In the genomic region with DNA sequence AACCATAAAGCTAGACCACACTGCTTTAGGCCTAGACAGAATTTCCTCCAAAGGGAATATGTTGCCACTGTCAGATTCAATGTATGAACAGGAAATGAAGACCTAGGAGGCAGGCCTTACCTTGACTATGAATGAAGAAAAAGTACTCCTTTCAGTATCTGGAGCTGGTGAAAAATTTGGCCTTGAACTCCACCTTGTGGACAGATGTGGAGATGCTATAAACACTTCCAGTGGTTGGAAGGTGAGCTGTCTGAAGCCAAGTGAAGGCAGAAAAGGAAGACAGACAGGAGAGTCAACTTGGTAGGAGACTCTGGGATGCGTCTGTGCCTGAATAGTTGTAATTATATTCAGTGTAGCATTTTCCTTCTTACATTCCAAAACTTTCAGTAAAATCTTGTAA, we compare ENCODE assay signal across 8 cellular contexts. TPM values are rescaled to one million over a fixed set of nuclear protein-coding genes. Genes with fewer than 3 reads are reported as not detected.
A peak's percentile ranks its signal among the peaks of the same experiment; 100 is the strongest.
DNase-seq lines count a peak whose midpoint lies in the region; ATAC-seq, FAIRE-seq and TF ChIP-seq lines count a peak whose summit lies in the region.

No MANE protein-coding gene starts in this region.

- ATAC-seq in GM21576 (IDR thresholded peaks at IDR 0.05; ENCODE audit: unreplicated experiment), result peak; percentile 95
- peak; percentile 65 for ATAC-seq in stimulated activated memory B cell treated with anti-CD40 and anti-IgM and Interleukin-4, amounts not matched to agents 10 μg/mL and 1 μg/mL and 100 μg/mL, for 72 hours

- peak; percentile 23 for DNase-seq in activated T-cell treated with anti-CD3 and anti-CD28 coated beads for 24 hours (ENCODE audit: low read depth)
- DNase-seq in activated T-cell treated with anti-CD3 and anti-CD28 coated beads, Interleukin-2, amount 50 U/mL, for 1 hour, result no peak
- peak; percentile 45 for DNase-seq in HT1080 (ENCODE audit: low read depth)
- DNase-seq in RCC 7860 (ENCODE audit: low spot score), result peak; percentile 7
- DNase-seq in astrocyte of the spinal cord (ENCODE audit: low read depth, low spot score), result peak; percentile 38

- no peak overlapping the region for H3K4me3 ChIP-seq in astrocyte of the spinal cord (ENCODE audit: low read depth, low read length)

- H3K27ac Mint-ChIP-seq in stimulated activated memory B cell treated with anti-CD40 and anti-IgM and Interleukin-4, amounts not matched to agents 10 μg/mL and 1 μg/mL and 100 μg/mL, for 72 hours, result no peak overlapping the region

- TF ChIP-seq CTCF in astrocyte of the spinal cord (IDR thresholded peaks at IDR 0.05; ENCODE audit: low read depth, low read length), result peak; percentile 65

- in situ Hi-C loops in astrocyte of the spinal cord (cut with HindIII; ENCODE audit: low sequenced_read_pairs), result no loop called here

- no peaks in the 10 kb centered on the region for H3K27me3 Mint-ChIP-seq in stimulated activated memory B cell treated with anti-CD40 and anti-IgM and Interleukin-4, amounts not matched to agents 10 μg/mL and 1 μg/mL and 100 μg/mL, for 72 hours

- FAIRE-seq in RCC 7860 (lab: Jason Lieb, UNC) (no peak), islet of Langerhans (lab: Jason Lieb, UNC) (peak; percentile 88)

- no peaks in the 10 kb centered on the region for H3K4me1 Mint-ChIP-seq in stimulated activated memory B cell treated with anti-CD40 and anti-IgM and Interleukin-4, amounts not matched to agents 10 μg/mL and 1 μg/mL and 100 μg/mL, for 72 hours

- no peaks in the 10 kb centered on the region for H3K9me3 Mint-ChIP-seq in stimulated activated memory B cell treated with anti-CD40 and anti-IgM and Interleukin-4, amounts not matched to agents 10 μg/mL and 1 μg/mL and 100 μg/mL, for 72 hours

- H3K36me3 Mint-ChIP-seq in stimulated activated memory B cell treated with anti-CD40 and anti-IgM and Interleukin-4, amounts not matched to agents 10 μg/mL and 1 μg/mL and 100 μg/mL, for 72 hours, result peaks cover 15% of the 10 kb centered on the region

- no peak overlapping the region for H3K4me3 Mint-ChIP-seq in stimulated activated memory B cell treated with anti-CD40 and anti-IgM and Interleukin-4, amounts not matched to agents 10 μg/mL and 1 μg/mL and 100 μg/mL, for 72 hours

RNA-seq across cellular contexts. Expression of a gene that starts 17.2 kb away (rescaled TPM):
- total RNA-seq in HT1080 (2014; rRNA removed; shearing (Covaris generic)), result 7.1 and 13.4 TPM in 2 replicates
- 8.2 and 8.9 TPM in 2 replicates for polyA plus RNA-seq in HT1080 (2015; cell fraction: cytosol; rRNA removed)
- 39.3 and 42.6 TPM in 2 replicates for polyA plus RNA-seq in HT1080 (2015; cell fraction: nucleus; rRNA removed)
